Comparison of ENCODE assay signal across 9 cellular contexts in the genomic region with DNA sequence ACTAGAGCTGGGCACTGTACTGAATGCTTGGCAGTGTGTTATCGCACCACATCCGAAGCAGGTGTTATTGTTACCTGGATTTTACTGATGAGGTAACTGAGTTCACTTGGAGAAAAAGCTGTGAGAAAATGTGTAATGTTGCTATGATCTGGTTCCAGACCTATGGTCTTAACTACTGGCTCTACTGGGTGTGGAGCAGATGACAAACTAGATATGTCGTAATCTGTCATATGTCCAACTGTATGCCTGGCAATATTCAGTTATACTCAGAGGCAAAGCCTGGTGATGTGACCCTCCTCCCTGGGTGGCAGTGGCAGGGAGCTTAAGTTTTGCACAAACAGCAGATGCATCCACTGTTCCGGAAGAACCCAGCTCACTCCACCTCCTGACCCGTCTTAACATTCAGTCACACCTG. TPM values are rescaled to one million over a fixed set of nuclear protein-coding genes. Genes with fewer than 3 reads are reported as not detected.
DNase-seq lines count a peak whose midpoint lies in the region; ATAC-seq, FAIRE-seq and TF ChIP-seq lines count a peak whose summit lies in the region.
"Had no signal": no experiment of that assay in that cellular context is flagged by ENCODE, and none has a peak within 500 bp of the region (broad histone marks: within the 10 kb centered on the region; RNA-seq: fewer than 3 reads in every experiment).

No MANE protein-coding gene starts in this region.

- ATAC-seq in HG03280 (IDR thresholded peaks at IDR 0.05; ENCODE audit: unreplicated experiment), result no peak

- no peaks in the 10 kb centered on the region for H3K27me3 Mint-ChIP-seq in astrocyte (ENCODE audit: low read depth, unreplicated experiment)

- intact Hi-C loops in vagina (cut with DNase I), result no loop called here

- H3K27ac ChIP-seq in astrocyte (ENCODE audit: low read depth, low read length) (peak overlapping the region; percentile 91), mesendoderm (ENCODE audit: low read depth, low read length) (peak overlapping the region; percentile 72), vagina (peak overlapping the region; percentile 97)
- H3K27ac ChIP-seq: SK-N-MC had no signal

- no peaks in the 10 kb centered on the region for H3K36me3 ChIP-seq in astrocyte (ENCODE audit: insufficient read depth, low read length)
- H3K36me3 ChIP-seq in mesendoderm (ENCODE audit: control insufficient read depth, insufficient read depth, low read length), result no peaks in the 10 kb centered on the region
- H3K36me3 ChIP-seq in vagina, result no peaks in the 10 kb centered on the region

- H3K4me1 Mint-ChIP-seq in astrocyte (ENCODE audit: low read depth, unreplicated experiment), result peaks cover 12% of the 10 kb centered on the region

- H4K5ac ChIP-seq in mesendoderm (ENCODE audit: low read length), result no peak overlapping the region

- peak overlapping the region; percentile 73 for H3K4ac ChIP-seq in mesendoderm (ENCODE audit: low read depth, low read length)

- TF ChIP-seq CTCF in astrocyte (IDR thresholded peaks at IDR 0.05; ENCODE audit: insufficient read depth, low read depth, low read length), result no peak
- no peak for TF ChIP-seq CTCF in vagina (IDR thresholded peaks at IDR 0.05)

- H3K4me3 Mint-ChIP-seq in astrocyte (ENCODE audit: unreplicated experiment), result peak overlapping the region; percentile 80

- no CpG with 5 or more reads among the region's 5 CpGs for WGBS in mesendoderm (ENCODE audit: extremely low coverage, insufficient coverage, low lambda C conversion rate)

- FAIRE-seq in astrocyte (lab: Jason Lieb, UNC), result no peak

- no peak overlapping the region for H2BK120ac ChIP-seq in mesendoderm (ENCODE audit: low read depth, low read length)

- peak overlapping the region; percentile 3 for H2BK15ac ChIP-seq in mesendoderm (replicated peaks; ENCODE audit: low read depth)

- H3K56ac ChIP-seq in mesendoderm (ENCODE audit: low read length), result peak overlapping the region; percentile 91

- peaks cover 7% of the 10 kb centered on the region for H3K79me2 ChIP-seq in astrocyte (ENCODE audit: insufficient read depth, low read length)
- peaks cover 11% of the 10 kb centered on the region for H3K79me2 ChIP-seq in mesendoderm (ENCODE audit: control insufficient read depth, insufficient read depth, low read length)

- H3K23ac ChIP-seq in mesendoderm (ENCODE audit: low read length), result no peak overlapping the region

- H3K36me3 Mint-ChIP-seq in astrocyte (ENCODE audit: low read depth, unreplicated experiment), result no peaks in the 10 kb centered on the region

- peak; percentile 67 for DNase-seq in GDM1 (lab: John Stamatoyannopoulos, UW)
- DNase-seq in NOMO-1 treated with DMSO at 0.1 percent for 48 hours (lab: John Stamatoyannopoulos, UW; ENCODE audit: unreplicated experiment), result peak; percentile 79
- no peak for DNase-seq in astrocyte (ENCODE audit: low read depth)
- DNase-seq in mesendoderm, result no peak
- DNase-seq in vagina (ENCODE audit: extremely low spot score in 2 of 2), result no peak
- DNase-seq in NCI-H345 treated with DMSO at 0.1 percent for 48 hours (lab: John Stamatoyannopoulos, UW; ENCODE audit: unreplicated experiment), result no peak
- DNase-seq in NCI-H748 (lab: John Stamatoyannopoulos, UW; ENCODE audit: unreplicated experiment), result no peak

- H3K4me1 ChIP-seq in astrocyte (ENCODE audit: insufficient read depth, low read length) (peaks cover 45% of the 10 kb centered on the region), mesendoderm (ENCODE audit: control insufficient read depth, low read depth, low read length) (peaks cover 11% of the 10 kb centered on the region), vagina (peaks cover 43% of the 10 kb centered on the region)

- H3K9ac ChIP-seq in astrocyte (ENCODE audit: low read length) (peak overlapping the region; percentile 64), mesendoderm (ENCODE audit: low read length) (peak overlapping the region; percentile 62)

- H3K4me2 ChIP-seq in astrocyte (ENCODE audit: low read length), result peak overlapping the region; percentile 73
- no peak overlapping the region for H3K4me2 ChIP-seq in mesendoderm (ENCODE audit: low read length)

- H3K9me3 ChIP-seq in astrocyte (ENCODE audit: insufficient read depth, low read depth, low read length), result no peaks in the 10 kb centered on the region
- H3K9me3 ChIP-seq in vagina, result no peaks in the 10 kb centered on the region

- H4K20me1 ChIP-seq in astrocyte (ENCODE audit: insufficient read depth, low read length), result no peaks in the 10 kb centered on the region

- H3K4me3 ChIP-seq in astrocyte (ENCODE audit: insufficient read depth, low read depth, low read length) (no peak overlapping the region), mesendoderm (ENCODE audit: low read length) (no peak overlapping the region), vagina (no peak overlapping the region)
- H3K4me3 ChIP-seq: SK-N-MC had no signal

- no peaks in the 10 kb centered on the region for H3K9me3 Mint-ChIP-seq in astrocyte (ENCODE audit: unreplicated experiment)

- no peak overlapping the region for H2AK5ac ChIP-seq in mesendoderm (ENCODE audit: low read length)

- peak overlapping the region; percentile 99 for H3K27ac Mint-ChIP-seq in astrocyte (ENCODE audit: unreplicated experiment)

- peak overlapping the region; percentile 52 for H2AFZ ChIP-seq in astrocyte (ENCODE audit: low read depth, low read length)

- no peak overlapping the region for H3K18ac ChIP-seq in mesendoderm (ENCODE audit: low read length)

- H2BK5ac ChIP-seq in mesendoderm (ENCODE audit: low read length), result peak overlapping the region; percentile 96

- TF ChIP-seq POLR2A in vagina (IDR thresholded peaks at IDR 0.05), result no peak

- no peak overlapping the region for H4K8ac ChIP-seq in mesendoderm (ENCODE audit: low read depth, low read length)

- H3K79me1 ChIP-seq in mesendoderm (ENCODE audit: low read length), result no peaks in the 10 kb centered on the region

- H3K27me3 ChIP-seq in astrocyte (ENCODE audit: insufficient read depth, low read length), result no peaks in the 10 kb centered on the region
- no peaks in the 10 kb centered on the region for H3K27me3 ChIP-seq in mesendoderm (ENCODE audit: insufficient read depth, low read length, poor library complexity)
- no peaks in the 10 kb centered on the region for H3K27me3 ChIP-seq in vagina

RNA-seq across cellular contexts. Expression of a gene that starts 23.5 kb away (rescaled TPM):
- total RNA-seq in astrocyte (324 and 428 TPM in 2 replicates), vagina (42.7 TPM)
- 565 TPM for polyA plus RNA-seq in mesendoderm (2013, experiment 1 of 2)
- 558 TPM for polyA plus RNA-seq in mesendoderm (2013, experiment 2 of 2)

RNA-seq across cellular contexts. Expression of a gene that starts 40.5 kb away (rescaled TPM):
- total RNA-seq in astrocyte, result not detected in 2 replicates
- polyA plus RNA-seq in mesendoderm (2013, experiment 1 of 2), result 0.04 TPM
- polyA plus RNA-seq in mesendoderm (2013, experiment 2 of 2), result 0.07 TPM
- total RNA-seq in vagina, result not detected

Comparison
In these comparisons a context has a peak if more than half of its experiments do, and no peak if none do; other contexts are left out.
1. DNase-seq: peak in GDM1 (single experiment) and NOMO-1 treated with DMSO at 0.1 percent for 48 hours (single experiment); none in astrocyte (single experiment), mesendoderm (single experiment), vagina (0 of 2), NCI-H345 treated with DMSO at 0.1 percent for 48 hours (single experiment) and NCI-H748 (single experiment).
2. Peak in every context shown above with its lines, with median percentiles within 50 percentile points of each other: H3K27ac ChIP-seq.